Comparison of ENCODE assay signal across 34 cellular contexts in genomic region chr1:110302836-110303235, GRCh38.
"Had no signal": no experiment of that assay in that cellular context is flagged by ENCODE, and none has a peak within 500 bp of the region (broad histone marks: within the 10 kb centered on the region; RNA-seq: fewer than 3 reads in every experiment).

No MANE protein-coding gene starts in this region.

- H3K27ac ChIP-seq: KMS-11 had no signal

- H3K36me3 ChIP-seq: MG63 had no signal

- H3K9ac ChIP-seq: KMS-11 had no signal

- H3K9me3 ChIP-seq: MG63 had no signal

- DNase-seq: Karpas-422, Kasumi-1, KG1, MG63, MM.1S, MV-4-11, NCI-H1048, NCI-H1092, NCI-H1092 treated with DMSO at 0.1 percent for 48 hours, NCI-H1105, NCI-H1105 treated with DMSO at 0.1 percent for 48 hours, NCI-H1417 treated with DMSO at 0.1 percent for 48 hours, NCI-H1436, NCI-H1436 treated with DMSO at 0.1 percent for 48 hours, NCI-H146, NCI-H1694, NCI-H1694 treated with DMSO at 0.1 percent for 48 hours, NCI-H187, NCI-H187 treated with DMSO at 0.1 percent for 48 hours, NCI-H1930, NCI-H2029, NCI-H2029 treated with DMSO at 0.1 percent for 48 hours, NCI-H2081, NCI-H2081 treated with DMSO at 0.1 percent for 48 hours, NCI-H2107, NCI-H2171, NCI-H2171 treated with DMSO at 0.1 percent for 48 hours, NCI-H2227 treated with DMSO at 0.1 percent for 48 hours, NCI-H226, NCI-H345, NCI-H446, NCI-H446 treated with DMSO at 0.1 percent for 48 hours, NCI-H510A had no signal

- H3K4me2 ChIP-seq: KMS-11 had no signal

- H3K4me3 ChIP-seq: MG63 had no signal
